22 cellular contexts compared by ENCODE assay signal in genomic region chr1:60227581-60228252, GRCh38.
A peak's percentile ranks its signal among the peaks of the same experiment; 100 is the strongest.
DNase-seq lines count a peak whose midpoint lies in the region; ATAC-seq and TF ChIP-seq lines count a peak whose summit lies in the region.
"Had no signal": no experiment of that assay in that cellular context is flagged by ENCODE, and none has a peak within 500 bp of the region (broad histone marks: within the 10 kb centered on the region; RNA-seq: fewer than 3 reads in every experiment).

No MANE protein-coding gene starts in this region.

- H3K36me3 Mint-ChIP-seq in stimulated activated effector memory CD8-positive, alpha-beta T cell treated with anti-CD3 and anti-CD28 coated beads, Interleukin-12 subunit alpha, Interleukin-12 subunit beta, amount 100 ng/mL, for 72 hours, result no peaks in the 10 kb centered on the region
- H3K36me3 Mint-ChIP-seq: activated CD4-positive, alpha-beta memory T cell treated with anti-CD3 and anti-CD28 coated beads for 36 hours; activated naive CD4-positive, alpha-beta T cell treated with anti-CD3 and anti-CD28 coated beads, Interleukin-2, amount 50 U/mL, for 72 hours; naive B cell; stimulated activated naive B cell treated with anti-CD40 and anti-IgM and Interleukin-4, amounts not matched to agents 10 μg/mL and 1 μg/mL and 100 μg/mL, for 72 hours had no signal

- DNase-seq in AG08395 (ENCODE audit: low spot score), result peak; percentile 2
- peak; percentile 18 for DNase-seq in GM03348 (ENCODE audit: low spot score)
- DNase-seq in amniotic epithelial cell (ENCODE audit: low read depth), result peak; percentile 4
- peak; percentile 3 for DNase-seq in fibroblast of villous mesenchyme (ENCODE audit: low read depth)
- DNase-seq in stimulated activated effector memory CD8-positive, alpha-beta T cell treated with anti-CD3 and anti-CD28 coated beads, Interleukin-12 subunit alpha, Interleukin-12 subunit beta, amount 100 ng/mL, for 72 hours (ENCODE audit: low spot score in 2 of 2), result no peak
- no peak for DNase-seq in HAP-1 (ENCODE audit: low spot score in 2 of 2)
- DNase-seq in SKM-1 treated with dmso at 0.1 percent for 144 hours (lab: John Stamatoyannopoulos, UW; ENCODE audit: unreplicated experiment), result no peak
- DNase-seq: activated CD4-positive, alpha-beta memory T cell treated with anti-CD3 and anti-CD28 coated beads for 36 hours; activated T-cell treated with anti-CD3 and anti-CD28 coated beads, Interleukin-2, amount 50 U/mL, for 48 hours; caudate nucleus; COR-L47; islet precursor cell; Kasumi-1; naive B cell; NCI-H1105; NCI-H2081 treated with DMSO at 0.1 percent for 48 hours; SHP77; stimulated activated naive B cell treated with anti-CD40 and anti-IgM and Interleukin-4, amounts not matched to agents 10 μg/mL and 1 μg/mL and 100 μg/mL, for 72 hours; tibial artery had no signal

- H3K27me3 ChIP-seq in HAP-1 (ENCODE audit: low read depth), result peaks cover 5% of the 10 kb centered on the region
- H3K27me3 ChIP-seq: tibial artery had no signal

- H3K9me3 ChIP-seq in HAP-1, result no peaks in the 10 kb centered on the region
- H3K9me3 ChIP-seq: tibial artery had no signal

- in situ Hi-C loops in HAP-1 (cut with MboI; ENCODE audit: low sequenced_read_pairs), result no loop called here

- H3K27ac Mint-ChIP-seq in stimulated activated effector memory CD8-positive, alpha-beta T cell treated with anti-CD3 and anti-CD28 coated beads, Interleukin-12 subunit alpha, Interleukin-12 subunit beta, amount 100 ng/mL, for 72 hours, result no peak overlapping the region
- H3K27ac Mint-ChIP-seq: activated CD4-positive, alpha-beta memory T cell treated with anti-CD3 and anti-CD28 coated beads for 36 hours; activated naive CD4-positive, alpha-beta T cell treated with anti-CD3 and anti-CD28 coated beads, Interleukin-2, amount 50 U/mL, for 72 hours; B cell; naive B cell; stimulated activated naive B cell treated with anti-CD40 and anti-IgM and Interleukin-4, amounts not matched to agents 10 μg/mL and 1 μg/mL and 100 μg/mL, for 72 hours had no signal

- no peak overlapping the region for H3K4me3 ChIP-seq in fibroblast of villous mesenchyme (ENCODE audit: low read depth, low read length)
- H3K4me3 ChIP-seq in HAP-1, result no peak overlapping the region
- H3K4me3 ChIP-seq: tibial artery had no signal

- no peak for ATAC-seq in HG03135 (IDR thresholded peaks at IDR 0.05; ENCODE audit: unreplicated experiment)
- ATAC-seq in stimulated activated effector memory CD8-positive, alpha-beta T cell treated with anti-CD3 and anti-CD28 coated beads, Interleukin-12 subunit alpha, Interleukin-12 subunit beta, amount 100 ng/mL, for 72 hours, result no peak
- ATAC-seq: stimulated activated naive B cell treated with anti-CD40 and anti-IgM and Interleukin-4, amounts not matched to agents 10 μg/mL and 1 μg/mL and 100 μg/mL, for 72 hours had no signal

- no peaks in the 10 kb centered on the region for H3K4me1 ChIP-seq in HAP-1
- H3K4me1 ChIP-seq: tibial artery had no signal

- H3K4me3 Mint-ChIP-seq in stimulated activated effector memory CD8-positive, alpha-beta T cell treated with anti-CD3 and anti-CD28 coated beads, Interleukin-12 subunit alpha, Interleukin-12 subunit beta, amount 100 ng/mL, for 72 hours, result no peak overlapping the region
- H3K4me3 Mint-ChIP-seq: activated CD4-positive, alpha-beta memory T cell treated with anti-CD3 and anti-CD28 coated beads for 36 hours; B cell; naive B cell; stimulated activated naive B cell treated with anti-CD40 and anti-IgM and Interleukin-4, amounts not matched to agents 10 μg/mL and 1 μg/mL and 100 μg/mL, for 72 hours had no signal

- no peaks in the 10 kb centered on the region for H3K36me3 ChIP-seq in HAP-1 (replicated peaks)
- H3K36me3 ChIP-seq: tibial artery had no signal

- H3K9me3 Mint-ChIP-seq in stimulated activated effector memory CD8-positive, alpha-beta T cell treated with anti-CD3 and anti-CD28 coated beads, Interleukin-12 subunit alpha, Interleukin-12 subunit beta, amount 100 ng/mL, for 72 hours, result peaks cover 3% of the 10 kb centered on the region
- H3K9me3 Mint-ChIP-seq: activated CD4-positive, alpha-beta memory T cell treated with anti-CD3 and anti-CD28 coated beads for 36 hours; activated naive CD4-positive, alpha-beta T cell treated with anti-CD3 and anti-CD28 coated beads, Interleukin-2, amount 50 U/mL, for 72 hours; naive B cell; stimulated activated naive B cell treated with anti-CD40 and anti-IgM and Interleukin-4, amounts not matched to agents 10 μg/mL and 1 μg/mL and 100 μg/mL, for 72 hours had no signal

- H3K4me1 Mint-ChIP-seq in stimulated activated effector memory CD8-positive, alpha-beta T cell treated with anti-CD3 and anti-CD28 coated beads, Interleukin-12 subunit alpha, Interleukin-12 subunit beta, amount 100 ng/mL, for 72 hours, result no peaks in the 10 kb centered on the region
- H3K4me1 Mint-ChIP-seq: B cell; naive B cell; stimulated activated naive B cell treated with anti-CD40 and anti-IgM and Interleukin-4, amounts not matched to agents 10 μg/mL and 1 μg/mL and 100 μg/mL, for 72 hours had no signal

- no peak for TF ChIP-seq CTCF in fibroblast of villous mesenchyme (IDR thresholded peaks at IDR 0.05; ENCODE audit: insufficient read depth, low read depth, low read length)

Comparison
In these comparisons a context has a peak if more than half of its experiments do, and no peak if none do; other contexts are left out.
1. DNase-seq: peak in AG08395 (single experiment), GM03348 (single experiment), amniotic epithelial cell (single experiment) and fibroblast of villous mesenchyme (single experiment); none in stimulated activated effector memory CD8-positive, alpha-beta T cell treated with anti-CD3 and anti-CD28 coated beads, Interleukin-12 subunit alpha, Interleukin-12 subunit beta, amount 100 ng/mL, for 72 hours (0 of 2), HAP-1 (0 of 2) and SKM-1 treated with dmso at 0.1 percent for 144 hours (single experiment).